Comparison of ENCODE assay signal across 18 cellular contexts in genomic region chr16:68790944-68791343, GRCh38. TPM values are rescaled to one million over a fixed set of nuclear protein-coding genes. Genes with fewer than 3 reads are reported as not detected.
DNase-seq lines count a peak whose midpoint lies in the region; ATAC-seq and TF ChIP-seq lines count a peak whose summit lies in the region.
"Had no signal": no experiment of that assay in that cellular context is flagged by ENCODE, and none has a peak within 500 bp of the region (broad histone marks: within the 10 kb centered on the region; RNA-seq: fewer than 3 reads in every experiment).

No MANE protein-coding gene starts in this region.

- H3K4me1 Mint-ChIP-seq in chondrocyte (ENCODE audit: low read depth) = peaks cover 45% of the 10 kb centered on the region
- peaks cover 36% of the 10 kb centered on the region for H3K4me1 Mint-ChIP-seq in mesothelial cell of epicardium
- H3K4me1 Mint-ChIP-seq: memory B cell had no signal

- H3K27me3 Mint-ChIP-seq in chondrocyte (ENCODE audit: low read depth) (no peaks in the 10 kb centered on the region), mesothelial cell of epicardium (ENCODE audit: low read depth) (no peaks in the 10 kb centered on the region)
- H3K27me3 Mint-ChIP-seq: memory B cell had no signal

- H3K9me3 Mint-ChIP-seq in chondrocyte (ENCODE audit: low read depth) = no peaks in the 10 kb centered on the region
- no peaks in the 10 kb centered on the region for H3K9me3 Mint-ChIP-seq in mesothelial cell of epicardium
- H3K9me3 Mint-ChIP-seq: activated T-cell treated with anti-CD3 and anti-CD28 coated beads, Interleukin-2, amount 50 U/mL, for 4 hours; memory B cell had no signal

- peak overlapping the region; percentile 31; the same call in 1 of the 2 replicates for H3K9ac ChIP-seq in HUES64 (ENCODE audit: low read depth, low read length)

- ATAC-seq in GM18517 (IDR thresholded peaks at IDR 0.05; ENCODE audit: unreplicated experiment) (no peak), omental fat pad (ENCODE audit: low FRiP score) (no peak)
- ATAC-seq: activated T-cell treated with anti-CD3 and anti-CD28 coated beads, Interleukin-2, amount 50 U/mL, for 4 hours had no signal

- H3K27ac ChIP-seq in HUES64 (ENCODE audit: low read depth, low read length) = peak overlapping the region; percentile 93
- H3K27ac ChIP-seq in temporal lobe (ENCODE audit: low read depth, low read length) = peak overlapping the region; percentile 87
- no peak overlapping the region for H3K27ac ChIP-seq in right atrium auricular region
- H3K27ac ChIP-seq: adrenal gland, coronary artery, esophagus muscularis mucosa had no signal

- H3K9me3 ChIP-seq in HUES64 (ENCODE audit: insufficient read depth, low read depth, low read length) (no peaks in the 10 kb centered on the region), right atrium auricular region (no peaks in the 10 kb centered on the region)
- H3K9me3 ChIP-seq: adrenal gland, esophagus muscularis mucosa had no signal

- H3K36me3 Mint-ChIP-seq in chondrocyte (ENCODE audit: low read depth) = no peaks in the 10 kb centered on the region
- peaks cover 5% of the 10 kb centered on the region for H3K36me3 Mint-ChIP-seq in mesothelial cell of epicardium
- H3K36me3 Mint-ChIP-seq: memory B cell had no signal

- no peak overlapping the region for H3K4me3 ChIP-seq in HUES64 (ENCODE audit: low read length)
- no peak overlapping the region for H3K4me3 ChIP-seq in right atrium auricular region
- H3K4me3 ChIP-seq: adrenal gland, coronary artery, esophagus muscularis mucosa had no signal

- no peak for DNase-seq in chondrocyte (ENCODE audit: low spot score)
- DNase-seq in mesothelial cell of epicardium (ENCODE audit: low spot score in 2 of 2, unreplicated experiment in 2 of 2) = no peak
- no peak for DNase-seq in right atrium auricular region (ENCODE audit: low spot score)
- no peak for DNase-seq in H4 (ENCODE audit: low spot score)
- no peak for DNase-seq in omental fat pad (ENCODE audit: low spot score)
- DNase-seq: activated CD4-positive, alpha-beta T cell treated with anti-CD3 and anti-CD28 coated beads for 4 hours; activated T-cell treated with anti-CD3 and anti-CD28 coated beads, Interleukin-2, amount 50 U/mL, for 4 hours; adrenal gland; NCI-H2029; NCI-H82; RPMI8226; T-helper 2 cell had no signal

- H3K27ac Mint-ChIP-seq in chondrocyte (ENCODE audit: unreplicated experiment) = peak overlapping the region; percentile 95
- H3K27ac Mint-ChIP-seq in mesothelial cell of epicardium = peak overlapping the region; percentile 98
- H3K27ac Mint-ChIP-seq: memory B cell had no signal

- no peak overlapping the region for H3K4me3 Mint-ChIP-seq in chondrocyte (ENCODE audit: unreplicated experiment)
- H3K4me3 Mint-ChIP-seq in mesothelial cell of epicardium = no peak overlapping the region
- H3K4me3 Mint-ChIP-seq: activated T-cell treated with anti-CD3 and anti-CD28 coated beads, Interleukin-2, amount 50 U/mL, for 4 hours; memory B cell had no signal

- H3K27me3 ChIP-seq in HUES64 (ENCODE audit: insufficient read depth, low read length) = no peaks in the 10 kb centered on the region
- H3K27me3 ChIP-seq in right atrium auricular region = no peaks in the 10 kb centered on the region
- H3K27me3 ChIP-seq: adrenal gland, esophagus muscularis mucosa had no signal

- peaks cover 36% of the 10 kb centered on the region for H3K4me1 ChIP-seq in HUES64 (ENCODE audit: insufficient read depth, low read length)
- H3K4me1 ChIP-seq in right atrium auricular region = no peaks in the 10 kb centered on the region
- H3K4me1 ChIP-seq: adrenal gland had no signal

- no peaks in the 10 kb centered on the region for H3K36me3 ChIP-seq in HUES64 (ENCODE audit: insufficient read depth, low read length)
- H3K36me3 ChIP-seq in right atrium auricular region = no peaks in the 10 kb centered on the region
- H3K36me3 ChIP-seq: adrenal gland, esophagus muscularis mucosa had no signal

- TF ChIP-seq CTCF in chondrocyte (IDR thresholded peaks at IDR 0.05) (no peak), mesothelial cell of epicardium (IDR thresholded peaks at IDR 0.05; ENCODE audit: unreplicated experiment) (no peak), right atrium auricular region (IDR thresholded peaks at IDR 0.05) (no peak), omental fat pad (IDR thresholded peaks at IDR 0.05) (no peak)

- 46% methylated on average over 4 of the region's 4 CpGs for WGBS in HUES64

RNA-seq across cellular contexts. Expression of gene TANGO6, which starts 52.4 kb away (rescaled TPM):
- polyA plus RNA-seq in HUES64 (2013, experiment 1 of 2) = 10.6 TPM
- polyA plus RNA-seq in HUES64 (2013, experiment 2 of 2) = 9.3 TPM
- total RNA-seq in chondrocyte = 11.1 to 17.4 TPM (median 13.1 TPM) in 3 replicates
- total RNA-seq in mesothelial cell of epicardium = 9.4 to 12.8 TPM (median 10.3 TPM) in 3 replicates
- total RNA-seq in temporal lobe = 22.4 TPM
- 10 to 100 TPM in 1 of 2 donors, 1 to 10 TPM in 1; 6.4 to 10.9 TPM for total RNA-seq in right atrium auricular region
- 10.6 and 28.7 TPM in 2 replicates for total RNA-seq in H4 (2014; rRNA removed; shearing (Covaris generic))
- total RNA-seq in omental fat pad = 10 to 100 TPM; 15.1 to 26.2 (median 19.8) TPM

RNA-seq across cellular contexts. Expression of gene CDH1, which starts 53.9 kb away (rescaled TPM):
- polyA plus RNA-seq in HUES64 (2013, experiment 1 of 2) = 50.8 TPM
- 48.9 TPM for polyA plus RNA-seq in HUES64 (2013, experiment 2 of 2)
- 0.35 to 0.38 TPM in 2 of 3 replicates, not detected in the other for total RNA-seq in chondrocyte
- total RNA-seq in mesothelial cell of epicardium = 214 to 236 TPM (median 219 TPM) in 3 replicates
- total RNA-seq in temporal lobe = 2.2 TPM
- 1 to 10 TPM in 1 of 2 donors, under 1 TPM in 1; 0.93 to 1.4 TPM for total RNA-seq in right atrium auricular region
- not detected in 2 replicates for total RNA-seq in H4 (2014; rRNA removed; shearing (Covaris generic))
- 10 to 100 TPM in 1 of 4 donors, 1 to 10 TPM in 2, not detected in 1; 1.8 to 18.7 (median 3.4) TPM for total RNA-seq in omental fat pad

Comparison
In these comparisons a context has a peak if more than half of its experiments do, and no peak if none do; other contexts are left out.
1. H3K27ac ChIP-seq: peak in HUES64 (single experiment) and temporal lobe (single experiment); none in right atrium auricular region (0 of 2).
2. RNA of gene CDH1, which starts 53.9 kb away (total RNA-seq): 214 to 236 TPM in mesothelial cell of epicardium; 1.8 to 18.7 TPM in omental fat pad, 2.2 TPM in temporal lobe (single experiment), 0.93 to 1.4 TPM in right atrium auricular region, 0.35 to 0.38 TPM in chondrocyte and not detected in H4; every median in the first group is over 10 times any median in the second.